ENCODE assay signal across 8 cellular contexts in genomic region chr1:27536767-27537166, GRCh38. TPM values are rescaled to one million over a fixed set of nuclear protein-coding genes. Genes with fewer than 3 reads are reported as not detected.
DNase-seq lines count a peak whose midpoint lies in the region; ATAC-seq and TF ChIP-seq lines count a peak whose summit lies in the region.

No MANE protein-coding gene starts in this region.

- no peak overlapping the region for H2AFZ ChIP-seq in mesenchymal stem cell (ENCODE audit: low read depth, low read length)

- H3K4me3 ChIP-seq in choroid plexus epithelial cell (ENCODE audit: low read depth, low read length) (no peak overlapping the region), mesenchymal stem cell (ENCODE audit: insufficient read depth in 1 of 2, low read depth in 1 of 2, low read length in 2 of 2) (peak overlapping the region in 1 of 2 experiments; percentile 58), aorta (ENCODE audit: low read length in 2 of 2) (no peak overlapping the region)

- H3K27me3 ChIP-seq in mesenchymal stem cell (ENCODE audit: control insufficient read depth in 1 of 2, insufficient read depth in 1 of 2, low read length in 2 of 2) (no peaks in the 10 kb centered on the region), aorta (ENCODE audit: control insufficient read depth in 1 of 2, insufficient read depth in 2 of 2, low read length in 1 of 2) (no peaks in the 10 kb centered on the region)

- H3K4me2 ChIP-seq in mesenchymal stem cell (ENCODE audit: low read length, poor library complexity, severe bottlenecking), result peak overlapping the region; percentile 38

- H2BK5ac ChIP-seq in mesenchymal stem cell (ENCODE audit: low read depth, low read length, poor library complexity, severe bottlenecking), result no peak overlapping the region

- peaks cover 30% of the 10 kb centered on the region for H3K79me1 ChIP-seq in mesenchymal stem cell (replicated peaks; ENCODE audit: low read length, poor library complexity, severe bottlenecking)

- H4K8ac ChIP-seq in mesenchymal stem cell (ENCODE audit: low read length), result peak overlapping the region; percentile 87

- peak overlapping the region; percentile 93 for H4K91ac ChIP-seq in mesenchymal stem cell (ENCODE audit: low read length)

- intact Hi-C loops in Right ventricle myocardium inferior (cut with DNase I), result no loop called here
- intact Hi-C loops in cardiac septum (cut with DNase I), result no loop called here
- intact Hi-C loops in aorta (cut with DNase I), result no loop called here

- WGBS in mesenchymal stem cell, result 3% methylated on average over 8 of the region's 11 CpGs
- whole genome bisulfite sequencing in aorta, 2 donors, result 5 to 8% methylated on average over 11 of the region's 11 CpGs

- H3K9me3 ChIP-seq in mesenchymal stem cell (ENCODE audit: control insufficient read depth, low read length), result no peaks in the 10 kb centered on the region
- no peaks in the 10 kb centered on the region for H3K9me3 ChIP-seq in aorta (ENCODE audit: control insufficient read depth, low read length)

- H2BK15ac ChIP-seq in mesenchymal stem cell (ENCODE audit: low read depth, poor library complexity, severe bottlenecking), result no peak overlapping the region

- peak overlapping the region; percentile 81 to 98 for H3K18ac ChIP-seq in mesenchymal stem cell (ENCODE audit: low read depth in 1 of 2, low read length in 2 of 2)

- peaks cover 52% of the 10 kb centered on the region for H3K4me1 ChIP-seq in mesenchymal stem cell (ENCODE audit: control insufficient read depth, insufficient read depth, low read depth, low read length)
- H3K4me1 ChIP-seq in aorta (ENCODE audit: control insufficient read depth in 1 of 2, insufficient read depth in 2 of 2, low read length in 2 of 2), result no peaks in the 10 kb centered on the region

- peak overlapping the region; percentile 76 for H3K9ac ChIP-seq in mesenchymal stem cell (ENCODE audit: low read length)

- peak; percentile 19 for TF ChIP-seq CTCF in choroid plexus epithelial cell (conservative IDR thresholded peaks at IDR 0.05; ENCODE audit: low read depth, low read length)

- DNase-seq in Right ventricle myocardium inferior (ENCODE audit: missing footprints) (no peak), cardiac septum (ENCODE audit: low spot score) (no peak), choroid plexus epithelial cell (ENCODE audit: low read depth) (peak; percentile 88), mesenchymal stem cell (peak; percentile 81), aorta (peak in 1 of 2 donors; percentile 82), SIG-M5 treated with dmso at 0.1 percent for 504 hours (lab: John Stamatoyannopoulos, UW; ENCODE audit: unreplicated experiment) (no peak)

- H2AK5ac ChIP-seq in mesenchymal stem cell (ENCODE audit: low read length, severe bottlenecking), result peak overlapping the region; percentile 97

- H2BK12ac ChIP-seq in mesenchymal stem cell (ENCODE audit: low read length in 2 of 2), result peak overlapping the region in 1 of 2 experiments; percentile 99

- peak overlapping the region; percentile 74 for H3K27ac ChIP-seq in mesenchymal stem cell (ENCODE audit: low read length, poor library complexity, severe bottlenecking)
- H3K27ac ChIP-seq in aorta (ENCODE audit: low read depth in 1 of 2, low read length in 2 of 2), result no peak overlapping the region

- no peak overlapping the region for H3K23ac ChIP-seq in mesenchymal stem cell (ENCODE audit: low read length in 2 of 2)

- H2BK120ac ChIP-seq in mesenchymal stem cell (ENCODE audit: low read depth, low read length), result peak overlapping the region; percentile 69

- H3K36me3 ChIP-seq in mesenchymal stem cell (ENCODE audit: control insufficient read depth in 1 of 2, insufficient read depth in 2 of 2, low read depth in 1 of 2, low read length in 2 of 2) (peaks cover 35 to 42% of the 10 kb centered on the region in 2 experiments), aorta (ENCODE audit: control insufficient read depth in 1 of 2, insufficient read depth in 2 of 2, low read length in 1 of 2) (no peaks in the 10 kb centered on the region)

- H3K4ac ChIP-seq in mesenchymal stem cell (ENCODE audit: low read depth in 1 of 2, low read length in 2 of 2), result peak overlapping the region; percentile 73 to 93

- ATAC-seq in Right ventricle myocardium inferior (peak; percentile 85), aorta (ENCODE audit: low FRiP score) (peak; percentile 87), HG02798 (IDR thresholded peaks at IDR 0.05; ENCODE audit: poor library complexity, unreplicated experiment) (no peak), HG02610 (IDR thresholded peaks at IDR 0.05; ENCODE audit: unreplicated experiment) (no peak)

- H3K14ac ChIP-seq in mesenchymal stem cell (ENCODE audit: low read length in 2 of 2), result peak overlapping the region in 1 of 2 experiments; percentile 97

RNA-seq across cellular contexts. Expression of gene WASF2, which starts 46.8 kb away (rescaled TPM):
- total RNA-seq in Right ventricle myocardium inferior (57.3 TPM), cardiac septum (59.3 TPM), aorta (100 to 1,000 TPM; 155 to 164 TPM)
- 68.4 TPM for polyA plus RNA-seq in mesenchymal stem cell (2013, experiment 1 of 2)
- polyA plus RNA-seq in mesenchymal stem cell (2013, experiment 2 of 2), result 68.6 TPM
- 10 to 100 TPM; 27.2 to 47.4 TPM for polyA plus RNA-seq in aorta

Comparison
In these comparisons a context has a peak if more than half of its experiments do, and no peak if none do; other contexts are left out.
1. ATAC-seq: peak in Right ventricle myocardium inferior (single experiment) and aorta (single experiment); none in HG02798 (single experiment) and HG02610 (single experiment).
2. DNase-seq: peak in choroid plexus epithelial cell (single experiment) and mesenchymal stem cell (single experiment); none in Right ventricle myocardium inferior (single experiment), cardiac septum (single experiment) and SIG-M5 treated with dmso at 0.1 percent for 504 hours (single experiment).